ENCODE assay signal across 12 cellular contexts in the genomic region with DNA sequence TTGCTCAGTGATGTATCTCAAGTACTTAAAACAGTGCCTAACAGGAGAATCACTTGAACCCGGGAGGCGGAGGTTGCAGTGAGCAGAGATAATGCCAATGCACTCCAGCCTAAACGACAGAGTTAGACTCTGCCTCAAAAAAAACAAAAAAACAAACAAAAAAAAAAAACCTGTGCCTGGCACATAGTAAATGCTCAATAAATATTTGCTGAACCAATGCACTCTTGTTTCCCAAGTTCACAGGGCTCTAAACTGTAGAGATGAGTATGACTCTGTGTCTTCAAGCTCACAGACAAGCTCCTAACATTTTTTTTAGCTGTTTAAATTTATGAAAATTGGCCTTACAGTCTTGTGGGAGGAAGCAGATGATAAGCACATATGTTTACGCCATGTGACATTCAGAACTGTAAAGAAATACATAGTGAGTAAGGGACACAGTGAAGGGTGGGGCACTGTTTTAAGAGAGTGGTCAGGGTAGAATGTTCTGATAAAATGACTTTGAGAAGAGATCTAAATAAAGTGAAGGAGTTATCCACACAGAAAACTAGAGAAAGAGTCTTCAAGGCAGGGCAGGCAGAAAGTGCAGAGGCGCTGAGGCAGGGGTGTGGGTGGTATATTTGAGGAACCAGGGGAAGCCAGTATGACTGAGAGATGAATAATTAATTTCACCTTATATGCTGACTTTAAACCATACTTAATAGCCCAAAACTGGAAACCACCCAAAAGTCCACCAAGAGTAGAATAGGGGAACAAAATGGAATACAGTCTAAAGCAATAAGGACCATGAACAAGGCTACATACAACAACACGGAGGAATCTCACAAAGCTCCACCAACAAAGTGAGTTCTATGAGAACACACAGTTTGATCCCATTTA. TPM values are rescaled to one million over a fixed set of nuclear protein-coding genes. Genes with fewer than 3 reads are reported as not detected.
DNase-seq lines count a peak whose midpoint lies in the region; ATAC-seq and TF ChIP-seq lines count a peak whose summit lies in the region.
"Had no signal": no experiment of that assay in that cellular context is flagged by ENCODE, and none has a peak within 500 bp of the region (broad histone marks: within the 10 kb centered on the region; RNA-seq: fewer than 3 reads in every experiment).

No MANE protein-coding gene starts in this region.

- peak overlapping the region; percentile 76 for H3K9ac ChIP-seq in PC-3 (ENCODE audit: low read length)

- intact Hi-C loops in PC-3 (cut with micrococcal nuclease): no loop called here
- intact Hi-C loops in right lobe of liver (cut with DNase I): no loop called here

- H3K79me2 ChIP-seq in PC-3 (ENCODE audit: low read length): peaks cover 76% of the 10 kb centered on the region

- POLR2A ChIA-PET in activated CD4-positive, alpha-beta T cell treated with anti-CD3 and anti-CD28 coated beads, Interleukin-2, amount 10 ng/mL, durations not matched to agents 7 days and 5 days (lab: Charles Lee): no interaction called here
- POLR2A ChIA-PET in HEK293 (lab: Yijun Ruan, JAX) (no interaction called here), PC-3 (lab: Charles Lee; ENCODE audit: unreplicated experiment) (no interaction called here), GM10248 (lab: Yijun Ruan, JAX) (interaction anchor here (0.6 to 0.7 kb wide), 2 partner anchors 25 to 503 kb away, joined by 3 to 6 read pairs; no protein-coding TSS in a partner anchor)

- H3K4me1 Mint-ChIP-seq in activated CD4-positive, alpha-beta T cell treated with anti-CD3 and anti-CD28 coated beads, Interleukin-2, amount 10 ng/mL, durations not matched to agents 7 days and 5 days: peaks cover 50% of the 10 kb centered on the region

- no peak overlapping the region for H3K27ac ChIP-seq in HEK293 (ENCODE audit: extremely low read depth, low read depth, low read length)
- H3K27ac ChIP-seq in PC-3 (ENCODE audit: low read length): peak overlapping the region; percentile 98
- H3K27ac ChIP-seq in right lobe of liver: no peak overlapping the region
- H3K27ac ChIP-seq: HL-60, SJCRH30 had no signal

- H3F3A ChIP-seq in PC-3 (ENCODE audit: low read length, unreplicated experiment): peaks cover 6% of the 10 kb centered on the region

- no peaks in the 10 kb centered on the region for H3K9me2 ChIP-seq in PC-3 (replicated peaks; ENCODE audit: low read length)

- no peak overlapping the region for H3K4me3 ChIP-seq in HEK293 (ENCODE audit: low read depth, low read length)
- H3K4me3 ChIP-seq in PC-3 (ENCODE audit: low read length): no peak overlapping the region
- no peak overlapping the region for H3K4me3 ChIP-seq in right lobe of liver
- H3K4me3 ChIP-seq: SJCRH30 had no signal

- WGBS in right lobe of liver (ENCODE audit: insufficient coverage, low coverage, low lambda C conversion rate, missing lambda C conversion rate): 67% methylated on average over 6 of the region's 6 CpGs

- ATAC-seq in PC-3 (no peak), right lobe of liver (peak in 3 of 4 donors; percentile 50 to 55 (median 53))

- peak overlapping the region; percentile 60 for H3K27ac Mint-ChIP-seq in activated CD4-positive, alpha-beta T cell treated with anti-CD3 and anti-CD28 coated beads, Interleukin-2, amount 10 ng/mL, durations not matched to agents 7 days and 5 days

- CTCF ChIA-PET in activated CD4-positive, alpha-beta T cell treated with anti-CD3 and anti-CD28 coated beads, Interleukin-2, amount 10 ng/mL, durations not matched to agents 7 days and 5 days (lab: Charles Lee): interaction anchor here (1.0 to 1.8 kb wide), 2 partner anchors 13 to 17 kb away, joined by 3 to 9 read pairs; no protein-coding TSS in a partner anchor
- CTCF ChIA-PET in HEK293 (lab: Yijun Ruan, JAX) (interaction anchor here (0.6 to 0.7 kb wide), 2 partner anchors 25 to 190 kb away, joined by 4 to 5 read pairs; no protein-coding TSS in a partner anchor), PC-3 (lab: Charles Lee) (no interaction called here), GM10248 (lab: Yijun Ruan, JAX) (interaction anchor here (0.9 to 6.4 kb wide), 3 partner anchors 9 to 17 kb away, joined by 7 to 54 read pairs (median 29); a partner anchor contains a TSS)

- no peaks in the 10 kb centered on the region for H3K9me3 Mint-ChIP-seq in activated CD4-positive, alpha-beta T cell treated with anti-CD3 and anti-CD28 coated beads, Interleukin-2, amount 10 ng/mL, durations not matched to agents 7 days and 5 days
- H3K9me3 Mint-ChIP-seq: activated naive CD4-positive, alpha-beta T cell treated with anti-CD3 and anti-CD28 coated beads, Interleukin-2, amount 50 U/mL, for 72 hours had no signal

- H3K4me3 Mint-ChIP-seq in activated CD4-positive, alpha-beta T cell treated with anti-CD3 and anti-CD28 coated beads, Interleukin-2, amount 10 ng/mL, durations not matched to agents 7 days and 5 days: no peak overlapping the region

- H3K27me3 Mint-ChIP-seq in activated CD4-positive, alpha-beta T cell treated with anti-CD3 and anti-CD28 coated beads, Interleukin-2, amount 10 ng/mL, durations not matched to agents 7 days and 5 days: no peaks in the 10 kb centered on the region

- no TSS peak for BruUV-seq in PC-3 (replicated peaks; lab: Mats Ljungman, UMichigan)

- peaks cover 4% of the 10 kb centered on the region for H3K36me3 Mint-ChIP-seq in activated CD4-positive, alpha-beta T cell treated with anti-CD3 and anti-CD28 coated beads, Interleukin-2, amount 10 ng/mL, durations not matched to agents 7 days and 5 days (ENCODE audit: low read depth)
- H3K36me3 Mint-ChIP-seq: activated naive CD4-positive, alpha-beta T cell treated with anti-CD3 and anti-CD28 coated beads, Interleukin-2, amount 50 U/mL, for 72 hours had no signal

- no peak for TF ChIP-seq POLR2A in right lobe of liver (IDR thresholded peaks at IDR 0.05)

- no peak for TF ChIP-seq CTCF in HEK293 (tag by site-specific recombination; IDR thresholded peaks at IDR 0.05)
- TF ChIP-seq CTCF in PC-3 (conservative IDR thresholded peaks at IDR 0.05; ENCODE audit: low read depth, low read length): no peak
- no peak for TF ChIP-seq CTCF in right lobe of liver (IDR thresholded peaks at IDR 0.05)
- TF ChIP-seq CTCF in GM10248 (IDR thresholded peaks at IDR 0.05; ENCODE audit: control extremely low read depth, extremely low read depth, low read depth, missing control alignments): no peak

- H3K9me3 ChIP-seq in HEK293 (ENCODE audit: control insufficient read depth, insufficient read depth, low read depth, low read length) (no peaks in the 10 kb centered on the region), PC-3 (ENCODE audit: low read length) (no peaks in the 10 kb centered on the region), right lobe of liver (no peaks in the 10 kb centered on the region)
- H3K9me3 ChIP-seq: SJCRH30 had no signal

- no peaks in the 10 kb centered on the region for H4K20me1 ChIP-seq in PC-3 (ENCODE audit: low read length)

- no peak for DNase-seq in activated CD4-positive, alpha-beta T cell treated with anti-CD3 and anti-CD28 coated beads, Interleukin-2, amount 10 ng/mL, durations not matched to agents 7 days and 5 days
- DNase-seq in activated CD4-positive, alpha-beta T cell treated with anti-CD3 and anti-CD28 coated beads, Interleukin-2, amount 50 U/mL, for 4 hours: no peak
- no peak for DNase-seq in PC-3
- no peak for DNase-seq in right lobe of liver
- no peak for DNase-seq in H4 (ENCODE audit: low spot score)
- DNase-seq in GM10248 (ENCODE audit: extremely low spot score): no peak
- DNase-seq in NCI-H524 treated with DMSO at 0.1 percent for 48 hours (lab: John Stamatoyannopoulos, UW): no peak
- DNase-seq: NCI-H2029 treated with DMSO at 0.1 percent for 48 hours, SJCRH30 had no signal

- H3K4me2 ChIP-seq in PC-3 (ENCODE audit: low read length): peak overlapping the region; percentile 85

- H3K36me3 ChIP-seq in HEK293 (ENCODE audit: control insufficient read depth in 2 of 2, insufficient read depth in 1 of 2, low read length in 2 of 2) (peaks cover 0 to 6% of the 10 kb centered on the region in 2 experiments; a peak in 2 of 3 replicates), PC-3 (ENCODE audit: low read depth, low read length) (0 out of 2 replicates have a peak, but pooled peaks cover 2% of the 10 kb centered on the region), right lobe of liver (peaks cover 0 to 10% (median 0%) of the 10 kb centered on the region in 4 donors)
- H3K36me3 ChIP-seq: SJCRH30 had no signal

- H3K27me3 ChIP-seq in PC-3 (ENCODE audit: low read length) (no peaks in the 10 kb centered on the region), right lobe of liver (no peaks in the 10 kb centered on the region)
- H3K27me3 ChIP-seq: SJCRH30 had no signal

- no peak overlapping the region for H2AFZ ChIP-seq in PC-3 (ENCODE audit: low read length)

- H3K4me1 ChIP-seq in HEK293 (ENCODE audit: control insufficient read depth, insufficient read depth, low read length): peaks cover 3% of the 10 kb centered on the region; the same call in 1 of the 2 replicates
- H3K4me1 ChIP-seq in PC-3 (ENCODE audit: insufficient read depth, low read length): peaks cover 44% of the 10 kb centered on the region
- H3K4me1 ChIP-seq in right lobe of liver: peaks cover 0 to 13% (median 0%) of the 10 kb centered on the region in 4 donors

TF ChIP-seq in HEK293, 187 proteins besides CTCF, POLR2A, EP300 and RAD21:
- TF ChIP-seq TRIM28 (IDR thresholded peaks at IDR 0.05; ENCODE audit: borderline replicate concordance, low read length) (no peak), ZNF664 (tag by site-specific recombination; IDR thresholded peaks at IDR 0.05) (peak; percentile 71), ZNF623 (tag by site-specific recombination; IDR thresholded peaks at IDR 0.05) (no peak)
TF ChIP-seq in HEK293: peak in this region for 1.

RNA-seq across cellular contexts. Expression of a gene that starts 8.7 kb away (rescaled TPM):
- 1 to 10 TPM; 9.0 to 9.6 TPM for total RNA-seq in activated CD4-positive, alpha-beta T cell treated with anti-CD3 and anti-CD28 coated beads, Interleukin-2, amount 10 ng/mL, durations not matched to agents 7 days and 5 days
- total RNA-seq in PC-3 (2014; rRNA removed): 24.4 and 35.4 TPM in 2 replicates
- total RNA-seq in right lobe of liver: 1 to 10 TPM; 2.0 to 9.6 (median 5.0) TPM
- total RNA-seq in H4 (2014; rRNA removed; shearing (Covaris generic)): 5.5 and 8.3 TPM in 2 replicates
